Comparison of ENCODE assay signal across 3 cellular contexts in genomic region chr7:66970310-66970709, GRCh38.
TF ChIP-seq lines count a peak whose summit lies in the region.

No MANE protein-coding gene starts in this region.

TF ChIP-seq in SK-N-SH treated with all-trans-retinoic acid at 6 μM for 48 hours, 23 proteins besides CTCF, POLR2A, EP300 and RAD21 (continues in another document):
- TF ChIP-seq ZNF565 (CRISPR knock-in tag; conservative IDR thresholded peaks at IDR 0.05; ENCODE audit: low read depth) (no peak), OSR1 (CRISPR knock-in tag; IDR thresholded peaks at IDR 0.05) (no peak), SNAI2 (CRISPR knock-in tag; IDR thresholded peaks at IDR 0.05) (no peak), GLIS3 (CRISPR knock-in tag; IDR thresholded peaks at IDR 0.05) (no peak), RARB (CRISPR knock-in tag; IDR thresholded peaks at IDR 0.05) (no peak), ARNTL (CRISPR knock-in tag; IDR thresholded peaks at IDR 0.05; ENCODE audit: borderline replicate concordance, low read depth) (no peak), TOX (CRISPR knock-in tag; IDR thresholded peaks at IDR 0.05; ENCODE audit: borderline replicate concordance) (no peak), ZFP30 (CRISPR knock-in tag; IDR thresholded peaks at IDR 0.05) (no peak), ZFP3 (CRISPR knock-in tag; IDR thresholded peaks at IDR 0.05) (no peak), ZC3H10 (CRISPR knock-in tag; IDR thresholded peaks at IDR 0.05) (no peak), ZNF8 (CRISPR knock-in tag; IDR thresholded peaks at IDR 0.05) (no peak), ESRRG (CRISPR knock-in tag; IDR thresholded peaks at IDR 0.05) (no peak), ISL1 (CRISPR knock-in tag; IDR thresholded peaks at IDR 0.05) (no peak), ZNF70 (CRISPR knock-in tag; IDR thresholded peaks at IDR 0.05) (no peak)
- TF ChIP-seq, protein P1, sequence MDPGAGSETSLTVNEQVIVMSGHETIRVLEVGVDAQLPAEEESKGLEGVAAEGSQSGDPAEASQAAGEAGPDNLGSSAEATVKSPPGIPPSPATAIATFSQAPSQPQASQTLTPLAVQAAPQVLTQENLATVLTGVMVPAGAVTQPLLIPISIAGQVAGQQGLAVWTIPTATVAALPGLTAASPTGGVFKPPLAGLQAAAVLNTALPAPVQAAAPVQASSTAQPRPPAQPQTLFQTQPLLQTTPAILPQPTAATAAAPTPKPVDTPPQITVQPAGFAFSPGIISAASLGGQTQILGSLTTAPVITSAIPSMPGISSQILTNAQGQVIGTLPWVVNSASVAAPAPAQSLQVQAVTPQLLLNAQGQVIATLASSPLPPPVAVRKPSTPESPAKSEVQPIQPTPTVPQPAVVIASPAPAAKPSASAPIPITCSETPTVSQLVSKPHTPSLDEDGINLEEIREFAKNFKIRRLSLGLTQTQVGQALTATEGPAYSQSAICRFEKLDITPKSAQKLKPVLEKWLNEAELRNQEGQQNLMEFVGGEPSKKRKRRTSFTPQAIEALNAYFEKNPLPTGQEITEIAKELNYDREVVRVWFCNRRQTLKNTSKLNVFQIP (CRISPR knock-in tag; IDR thresholded peaks at IDR 0.05; ENCODE audit: borderline replicate concordance, low read depth): no peak
- TF ChIP-seq, protein P2, sequence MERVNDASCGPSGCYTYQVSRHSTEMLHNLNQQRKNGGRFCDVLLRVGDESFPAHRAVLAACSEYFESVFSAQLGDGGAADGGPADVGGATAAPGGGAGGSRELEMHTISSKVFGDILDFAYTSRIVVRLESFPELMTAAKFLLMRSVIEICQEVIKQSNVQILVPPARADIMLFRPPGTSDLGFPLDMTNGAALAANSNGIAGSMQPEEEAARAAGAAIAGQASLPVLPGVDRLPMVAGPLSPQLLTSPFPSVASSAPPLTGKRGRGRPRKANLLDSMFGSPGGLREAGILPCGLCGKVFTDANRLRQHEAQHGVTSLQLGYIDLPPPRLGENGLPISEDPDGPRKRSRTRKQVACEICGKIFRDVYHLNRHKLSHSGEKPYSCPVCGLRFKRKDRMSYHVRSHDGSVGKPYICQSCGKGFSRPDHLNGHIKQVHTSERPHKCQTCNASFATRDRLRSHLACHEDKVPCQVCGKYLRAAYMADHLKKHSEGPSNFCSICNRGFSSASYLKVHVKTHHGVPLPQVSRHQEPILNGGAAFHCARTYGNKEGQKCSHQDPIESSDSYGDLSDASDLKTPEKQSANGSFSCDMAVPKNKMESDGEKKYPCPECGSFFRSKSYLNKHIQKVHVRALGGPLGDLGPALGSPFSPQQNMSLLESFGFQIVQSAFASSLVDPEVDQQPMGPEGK (CRISPR knock-in tag; IDR thresholded peaks at IDR 0.05; ENCODE audit: borderline replicate concordance): no peak

TF ChIP-seq in SK-N-SH, 30 proteins besides CTCF, POLR2A, EP300 and RAD21:
- no peak for TF ChIP-seq EZH2phosphoT487 (IDR thresholded peaks at IDR 0.05; ENCODE audit: borderline replicate concordance, low read depth)
- no peak for TF ChIP-seq MXI1 (IDR thresholded peaks at IDR 0.05; ENCODE audit: low read depth, low read length)
- TF ChIP-seq CHD2 (IDR thresholded peaks at IDR 0.05; ENCODE audit: low read length, partially characterized antibody): no peak
- TF ChIP-seq ZBTB33 (IDR thresholded peaks at IDR 0.05; ENCODE audit: borderline replicate concordance, low read depth): no peak
- TF ChIP-seq GABPA (IDR thresholded peaks at IDR 0.05; ENCODE audit: low read depth): no peak

TF ChIP-seq in K562, 482 proteins besides CTCF, POLR2A, EP300 and RAD21:
- TF ChIP-seq, protein P3, sequence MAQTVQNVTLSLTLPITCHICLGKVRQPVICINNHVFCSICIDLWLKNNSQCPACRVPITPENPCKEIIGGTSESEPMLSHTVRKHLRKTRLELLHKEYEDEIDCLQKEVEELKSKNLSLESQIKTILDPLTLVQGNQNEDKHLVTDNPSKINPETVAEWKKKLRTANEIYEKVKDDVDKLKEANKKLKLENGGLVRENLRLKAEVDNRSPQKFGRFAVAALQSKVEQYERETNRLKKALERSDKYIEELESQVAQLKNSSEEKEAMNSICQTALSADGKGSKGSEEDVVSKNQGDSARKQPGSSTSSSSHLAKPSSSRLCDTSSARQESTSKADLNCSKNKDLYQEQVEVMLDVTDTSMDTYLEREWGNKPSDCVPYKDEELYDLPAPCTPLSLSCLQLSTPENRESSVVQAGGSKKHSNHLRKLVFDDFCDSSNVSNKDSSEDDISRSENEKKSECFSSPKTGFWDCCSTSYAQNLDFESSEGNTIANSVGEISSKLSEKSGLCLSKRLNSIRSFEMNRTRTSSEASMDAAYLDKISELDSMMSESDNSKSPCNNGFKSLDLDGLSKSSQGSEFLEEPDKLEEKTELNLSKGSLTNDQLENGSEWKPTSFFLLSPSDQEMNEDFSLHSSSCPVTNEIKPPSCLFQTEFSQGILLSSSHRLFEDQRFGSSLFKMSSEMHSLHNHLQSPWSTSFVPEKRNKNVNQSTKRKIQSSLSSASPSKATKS (CRISPR knock-in tag; IDR thresholded peaks at IDR 0.05): no peak
- 0 out of 2 replicates have a peak, but pooled peaks have one; percentile 18 for TF ChIP-seq RB1 (IDR thresholded peaks at IDR 0.05; ENCODE audit: low read depth)
- TF ChIP-seq SMARCA5 (IDR thresholded peaks at IDR 0.05): no peak
TF ChIP-seq in K562: peak in this region for 1.
